In the genomic region with DNA sequence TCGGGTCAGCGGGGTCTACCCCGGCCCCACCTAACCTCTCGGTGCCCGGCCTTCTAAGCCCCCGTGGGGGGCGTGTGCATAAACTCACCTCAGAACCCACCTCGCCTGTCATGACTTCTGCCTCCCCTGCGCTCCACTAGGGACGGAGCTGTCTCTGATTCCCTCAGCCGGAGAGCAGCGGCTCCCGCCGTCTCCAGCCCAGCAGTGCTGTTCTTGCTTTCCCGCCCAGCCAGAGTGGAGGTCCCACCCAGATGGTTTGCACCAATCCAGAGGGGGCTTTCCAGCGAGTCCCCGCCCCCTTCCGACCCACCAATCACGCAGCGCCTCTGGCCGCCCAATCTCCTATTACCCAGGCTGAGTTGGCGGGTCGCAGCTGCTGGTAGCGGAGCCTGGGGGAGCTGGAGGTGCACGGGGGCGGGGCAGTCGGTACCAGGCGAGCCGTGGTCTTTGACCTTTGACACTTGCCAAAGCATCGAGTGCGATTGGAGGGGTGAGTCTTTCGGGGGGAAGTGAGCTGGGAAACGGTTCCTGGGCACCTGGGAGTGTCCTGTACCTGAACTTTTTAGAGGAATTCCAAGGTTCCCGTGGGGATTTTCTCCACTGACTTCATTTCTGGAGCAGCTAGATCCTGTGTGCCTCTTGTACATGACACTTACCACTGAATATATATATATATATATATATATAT, we compare ENCODE assay signal across 1 cellular context.
TF ChIP-seq lines count a peak whose summit lies in the region.

A gene (minus strand): TSS at position 220 of the 688 bp plus-strand sequence. CDS start 108 bp downstream, at position 112.

TF ChIP-seq in HepG2, 621 proteins besides CTCF, POLR2A, EP300 and RAD21 (continued from another document and continues in another):
- TF ChIP-seq, protein P1, sequence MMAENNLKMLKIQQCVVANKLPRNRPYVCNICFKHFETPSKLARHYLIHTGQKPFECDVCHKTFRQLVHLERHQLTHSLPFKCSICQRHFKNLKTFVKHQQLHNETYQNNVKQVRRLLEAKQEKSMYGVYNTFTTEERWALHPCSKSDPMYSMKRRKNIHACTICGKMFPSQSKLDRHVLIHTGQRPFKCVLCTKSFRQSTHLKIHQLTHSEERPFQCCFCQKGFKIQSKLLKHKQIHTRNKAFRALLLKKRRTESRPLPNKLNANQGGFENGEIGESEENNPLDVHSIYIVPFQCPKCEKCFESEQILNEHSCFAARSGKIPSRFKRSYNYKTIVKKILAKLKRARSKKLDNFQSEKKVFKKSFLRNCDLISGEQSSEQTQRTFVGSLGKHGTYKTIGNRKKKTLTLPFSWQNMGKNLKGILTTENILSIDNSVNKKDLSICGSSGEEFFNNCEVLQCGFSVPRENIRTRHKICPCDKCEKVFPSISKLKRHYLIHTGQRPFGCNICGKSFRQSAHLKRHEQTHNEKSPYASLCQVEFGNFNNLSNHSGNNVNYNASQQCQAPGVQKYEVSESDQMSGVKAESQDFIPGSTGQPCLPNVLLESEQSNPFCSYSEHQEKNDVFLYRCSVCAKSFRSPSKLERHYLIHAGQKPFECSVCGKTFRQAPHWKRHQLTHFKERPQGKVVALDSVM (CRISPR knock-in tag; IDR thresholded peaks at IDR 0.05): no peak; the same call in 1 of the 2 replicates
- TF ChIP-seq GFI1 (CRISPR knock-in tag; IDR thresholded peaks at IDR 0.05; ENCODE audit: borderline replicate concordance) (peak; percentile 2; the same call in 1 of the 2 replicates), RCOR2 (CRISPR knock-in tag; IDR thresholded peaks at IDR 0.05) (no peak), HES4 (CRISPR knock-in tag; IDR thresholded peaks at IDR 0.05; ENCODE audit: borderline replicate concordance) (no peak), GTF3A (CRISPR knock-in tag; conservative IDR thresholded peaks at IDR 0.05) (0 out of 2 replicates have a peak, but pooled peaks have one; percentile 50), ZNF782 (CRISPR knock-in tag; IDR thresholded peaks at IDR 0.05; ENCODE audit: borderline replicate concordance) (no peak), WIZ (CRISPR knock-in tag; IDR thresholded peaks at IDR 0.05) (no peak), ZNF737 (CRISPR knock-in tag; IDR thresholded peaks at IDR 0.05; ENCODE audit: borderline replicate concordance) (no peak), ZSCAN22 (CRISPR knock-in tag; IDR thresholded peaks at IDR 0.05) (no peak), AGO2 (optimal IDR thresholded peaks at IDR 0.05; ENCODE audit: low read depth, low read length) (peak; percentile 67), U2AF1 (optimal IDR thresholded peaks at IDR 0.05; ENCODE audit: low read depth, low read length) (no peak), ISX (CRISPR knock-in tag; conservative IDR thresholded peaks at IDR 0.05) (no peak), ZZZ3 (CRISPR knock-in tag; IDR thresholded peaks at IDR 0.05; ENCODE audit: borderline replicate concordance) (no peak; the same call in 1 of the 2 replicates), ZNF749 (CRISPR knock-in tag; IDR thresholded peaks at IDR 0.05; ENCODE audit: borderline replicate concordance) (no peak), PAF1 (CRISPR knock-in tag; IDR thresholded peaks at IDR 0.05) (no peak), ZC3H4 (CRISPR knock-in tag; IDR thresholded peaks at IDR 0.05; ENCODE audit: borderline replicate concordance) (no peak), ARNT2 (CRISPR knock-in tag; IDR thresholded peaks at IDR 0.05; ENCODE audit: low read depth) (no peak; the same call in 1 of the 2 replicates), KDM5A (IDR thresholded peaks at IDR 0.05; ENCODE audit: borderline replicate concordance, low read length) (peak; percentile 61; the same call in 1 of the 2 replicates), NAIF1 (CRISPR knock-in tag; IDR thresholded peaks at IDR 0.05; ENCODE audit: borderline replicate concordance) (no peak), ZNF484 (CRISPR knock-in tag; IDR thresholded peaks at IDR 0.05; ENCODE audit: borderline replicate concordance, low read depth) (no peak), KLF11 (CRISPR knock-in tag; IDR thresholded peaks at IDR 0.05) (no peak), MIXL1 (CRISPR knock-in tag; IDR thresholded peaks at IDR 0.05) (no peak; the same call in 1 of the 2 replicates), SCMH1 (CRISPR knock-in tag; IDR thresholded peaks at IDR 0.05; ENCODE audit: borderline replicate concordance) (no peak), JDP2 (CRISPR knock-in tag; IDR thresholded peaks at IDR 0.05; ENCODE audit: borderline replicate concordance) (no peak), NFIC (IDR thresholded peaks at IDR 0.05; ENCODE audit: low read length) (no peak), PRMT3 (CRISPR knock-in tag; IDR thresholded peaks at IDR 0.05; ENCODE audit: borderline replicate concordance, low read depth) (no peak), ZNF747 (CRISPR knock-in tag; IDR thresholded peaks at IDR 0.05; ENCODE audit: borderline replicate concordance) (peak; percentile 71; the same call in 1 of the 2 replicates), MAZ (IDR thresholded peaks at IDR 0.05; ENCODE audit: borderline replicate concordance, low read depth, low read length) (no peak), MAZ (CRISPR knock-in tag; IDR thresholded peaks at IDR 0.05; ENCODE audit: low read depth) (peak; percentile 42), ZFP82 (CRISPR knock-in tag; IDR thresholded peaks at IDR 0.05; ENCODE audit: borderline replicate concordance) (no peak), ZNF282 (IDR thresholded peaks at IDR 0.05; ENCODE audit: partially characterized antibody) (no peak), MXI1 (IDR thresholded peaks at IDR 0.05; ENCODE audit: borderline replicate concordance, low read depth, low read length) (0 out of 3 replicates have a peak, but pooled peaks have one; percentile 12), TGIF2 (CRISPR knock-in tag; IDR thresholded peaks at IDR 0.05) (peak; percentile 73; the same call in 1 of the 2 replicates), KLF16 (CRISPR knock-in tag; IDR thresholded peaks at IDR 0.05) (no peak; a peak in 1 of 4 replicates), NKX3-1 (CRISPR knock-in tag; IDR thresholded peaks at IDR 0.05) (no peak), ZKSCAN1 (IDR thresholded peaks at IDR 0.05; ENCODE audit: low read length) (no peak), BRCA1 (CRISPR knock-in tag; IDR thresholded peaks at IDR 0.05) (no peak), MIER3 (CRISPR knock-in tag; IDR thresholded peaks at IDR 0.05; ENCODE audit: borderline replicate concordance) (no peak), ZNF556 (CRISPR knock-in tag; IDR thresholded peaks at IDR 0.05; ENCODE audit: borderline replicate concordance) (no peak)
- TF ChIP-seq, protein P2, sequence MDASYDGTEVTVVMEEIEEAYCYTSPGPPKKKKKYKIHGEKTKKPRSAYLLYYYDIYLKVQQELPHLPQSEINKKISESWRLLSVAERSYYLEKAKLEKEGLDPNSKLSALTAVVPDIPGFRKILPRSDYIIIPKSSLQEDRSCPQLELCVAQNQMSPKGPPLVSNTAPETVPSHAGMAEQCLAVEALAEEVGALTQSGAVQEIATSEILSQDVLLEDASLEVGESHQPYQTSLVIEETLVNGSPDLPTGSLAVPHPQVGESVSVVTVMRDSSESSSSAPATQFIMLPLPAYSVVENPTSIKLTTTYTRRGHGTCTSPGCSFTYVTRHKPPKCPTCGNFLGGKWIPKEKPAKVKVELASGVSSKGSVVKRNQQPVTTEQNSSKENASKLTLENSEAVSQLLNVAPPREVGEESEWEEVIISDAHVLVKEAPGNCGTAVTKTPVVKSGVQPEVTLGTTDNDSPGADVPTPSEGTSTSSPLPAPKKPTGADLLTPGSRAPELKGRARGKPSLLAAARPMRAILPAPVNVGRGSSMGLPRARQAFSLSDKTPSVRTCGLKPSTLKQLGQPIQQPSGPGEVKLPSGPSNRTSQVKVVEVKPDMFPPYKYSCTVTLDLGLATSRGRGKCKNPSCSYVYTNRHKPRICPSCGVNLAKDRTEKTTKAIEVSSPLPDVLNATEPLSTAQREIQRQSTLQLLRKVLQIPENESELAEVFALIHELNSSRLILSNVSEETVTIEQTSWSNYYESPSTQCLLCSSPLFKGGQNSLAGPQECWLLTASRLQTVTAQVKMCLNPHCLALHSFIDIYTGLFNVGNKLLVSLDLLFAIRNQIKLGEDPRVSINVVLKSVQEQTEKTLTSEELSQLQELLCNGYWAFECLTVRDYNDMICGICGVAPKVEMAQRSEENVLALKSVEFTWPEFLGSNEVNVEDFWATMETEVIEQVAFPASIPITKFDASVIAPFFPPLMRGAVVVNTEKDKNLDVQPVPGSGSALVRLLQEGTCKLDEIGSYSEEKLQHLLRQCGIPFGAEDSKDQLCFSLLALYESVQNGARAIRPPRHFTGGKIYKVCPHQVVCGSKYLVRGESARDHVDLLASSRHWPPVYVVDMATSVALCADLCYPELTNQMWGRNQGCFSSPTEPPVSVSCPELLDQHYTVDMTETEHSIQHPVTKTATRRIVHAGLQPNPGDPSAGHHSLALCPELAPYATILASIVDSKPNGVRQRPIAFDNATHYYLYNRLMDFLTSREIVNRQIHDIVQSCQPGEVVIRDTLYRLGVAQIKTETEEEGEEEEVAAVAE (CRISPR knock-in tag; IDR thresholded peaks at IDR 0.05; ENCODE audit: borderline replicate concordance): no peak
- TF ChIP-seq, protein P3, sequence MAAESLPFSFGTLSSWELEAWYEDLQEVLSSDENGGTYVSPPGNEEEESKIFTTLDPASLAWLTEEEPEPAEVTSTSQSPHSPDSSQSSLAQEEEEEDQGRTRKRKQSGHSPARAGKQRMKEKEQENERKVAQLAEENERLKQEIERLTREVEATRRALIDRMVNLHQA (CRISPR knock-in tag; IDR thresholded peaks at IDR 0.05): no peak
- TF ChIP-seq, protein P4, sequence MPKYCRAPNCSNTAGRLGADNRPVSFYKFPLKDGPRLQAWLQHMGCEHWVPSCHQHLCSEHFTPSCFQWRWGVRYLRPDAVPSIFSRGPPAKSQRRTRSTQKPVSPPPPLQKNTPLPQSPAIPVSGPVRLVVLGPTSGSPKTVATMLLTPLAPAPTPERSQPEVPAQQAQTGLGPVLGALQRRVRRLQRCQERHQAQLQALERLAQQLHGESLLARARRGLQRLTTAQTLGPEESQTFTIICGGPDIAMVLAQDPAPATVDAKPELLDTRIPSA (CRISPR knock-in tag; IDR thresholded peaks at IDR 0.05; ENCODE audit: borderline replicate concordance): no peak
- TF ChIP-seq, protein P5, sequence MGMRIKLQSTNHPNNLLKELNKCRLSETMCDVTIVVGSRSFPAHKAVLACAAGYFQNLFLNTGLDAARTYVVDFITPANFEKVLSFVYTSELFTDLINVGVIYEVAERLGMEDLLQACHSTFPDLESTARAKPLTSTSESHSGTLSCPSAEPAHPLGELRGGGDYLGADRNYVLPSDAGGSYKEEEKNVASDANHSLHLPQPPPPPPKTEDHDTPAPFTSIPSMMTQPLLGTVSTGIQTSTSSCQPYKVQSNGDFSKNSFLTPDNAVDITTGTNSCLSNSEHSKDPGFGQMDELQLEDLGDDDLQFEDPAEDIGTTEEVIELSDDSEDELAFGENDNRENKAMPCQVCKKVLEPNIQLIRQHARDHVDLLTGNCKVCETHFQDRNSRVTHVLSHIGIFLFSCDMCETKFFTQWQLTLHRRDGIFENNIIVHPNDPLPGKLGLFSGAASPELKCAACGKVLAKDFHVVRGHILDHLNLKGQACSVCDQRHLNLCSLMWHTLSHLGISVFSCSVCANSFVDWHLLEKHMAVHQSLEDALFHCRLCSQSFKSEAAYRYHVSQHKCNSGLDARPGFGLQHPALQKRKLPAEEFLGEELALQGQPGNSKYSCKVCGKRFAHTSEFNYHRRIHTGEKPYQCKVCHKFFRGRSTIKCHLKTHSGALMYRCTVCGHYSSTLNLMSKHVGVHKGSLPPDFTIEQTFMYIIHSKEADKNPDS (CRISPR knock-in tag; IDR thresholded peaks at IDR 0.05): no peak
- TF ChIP-seq, protein P6, sequence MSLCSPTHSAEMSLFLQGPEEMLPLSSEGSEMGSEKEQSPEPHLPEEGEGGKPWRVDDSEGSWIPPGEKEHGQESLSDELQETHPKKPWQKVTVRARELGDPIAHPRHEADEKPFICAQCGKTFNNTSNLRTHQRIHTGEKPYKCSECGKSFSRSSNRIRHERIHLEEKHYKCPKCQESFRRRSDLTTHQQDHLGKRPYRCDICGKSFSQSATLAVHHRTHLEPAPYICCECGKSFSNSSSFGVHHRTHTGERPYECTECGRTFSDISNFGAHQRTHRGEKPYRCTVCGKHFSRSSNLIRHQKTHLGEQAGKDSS (CRISPR knock-in tag; IDR thresholded peaks at IDR 0.05; ENCODE audit: borderline replicate concordance, low read depth): no peak
- TF ChIP-seq, protein P7, sequence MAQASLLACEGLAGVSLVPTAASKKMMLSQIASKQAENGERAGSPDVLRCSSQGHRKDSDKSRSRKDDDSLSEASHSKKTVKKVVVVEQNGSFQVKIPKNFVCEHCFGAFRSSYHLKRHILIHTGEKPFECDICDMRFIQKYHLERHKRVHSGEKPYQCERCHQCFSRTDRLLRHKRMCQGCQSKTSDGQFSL (CRISPR knock-in tag; IDR thresholded peaks at IDR 0.05): no peak; the same call in 1 of the 2 replicates
- TF ChIP-seq, protein P8, sequence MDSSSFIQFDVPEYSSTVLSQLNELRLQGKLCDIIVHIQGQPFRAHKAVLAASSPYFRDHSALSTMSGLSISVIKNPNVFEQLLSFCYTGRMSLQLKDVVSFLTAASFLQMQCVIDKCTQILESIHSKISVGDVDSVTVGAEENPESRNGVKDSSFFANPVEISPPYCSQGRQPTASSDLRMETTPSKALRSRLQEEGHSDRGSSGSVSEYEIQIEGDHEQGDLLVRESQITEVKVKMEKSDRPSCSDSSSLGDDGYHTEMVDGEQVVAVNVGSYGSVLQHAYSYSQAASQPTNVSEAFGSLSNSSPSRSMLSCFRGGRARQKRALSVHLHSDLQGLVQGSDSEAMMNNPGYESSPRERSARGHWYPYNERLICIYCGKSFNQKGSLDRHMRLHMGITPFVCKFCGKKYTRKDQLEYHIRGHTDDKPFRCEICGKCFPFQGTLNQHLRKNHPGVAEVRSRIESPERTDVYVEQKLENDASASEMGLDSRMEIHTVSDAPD (CRISPR knock-in tag; IDR thresholded peaks at IDR 0.05): peak; percentile 88; the same call in 1 of the 2 replicates
- TF ChIP-seq, protein P9, sequence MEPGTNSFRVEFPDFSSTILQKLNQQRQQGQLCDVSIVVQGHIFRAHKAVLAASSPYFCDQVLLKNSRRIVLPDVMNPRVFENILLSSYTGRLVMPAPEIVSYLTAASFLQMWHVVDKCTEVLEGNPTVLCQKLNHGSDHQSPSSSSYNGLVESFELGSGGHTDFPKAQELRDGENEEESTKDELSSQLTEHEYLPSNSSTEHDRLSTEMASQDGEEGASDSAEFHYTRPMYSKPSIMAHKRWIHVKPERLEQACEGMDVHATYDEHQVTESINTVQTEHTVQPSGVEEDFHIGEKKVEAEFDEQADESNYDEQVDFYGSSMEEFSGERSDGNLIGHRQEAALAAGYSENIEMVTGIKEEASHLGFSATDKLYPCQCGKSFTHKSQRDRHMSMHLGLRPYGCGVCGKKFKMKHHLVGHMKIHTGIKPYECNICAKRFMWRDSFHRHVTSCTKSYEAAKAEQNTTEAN (CRISPR knock-in tag; conservative IDR thresholded peaks at IDR 0.05): no peak
